Comparison of ENCODE assay signal across 8 cellular contexts in the genomic region with DNA sequence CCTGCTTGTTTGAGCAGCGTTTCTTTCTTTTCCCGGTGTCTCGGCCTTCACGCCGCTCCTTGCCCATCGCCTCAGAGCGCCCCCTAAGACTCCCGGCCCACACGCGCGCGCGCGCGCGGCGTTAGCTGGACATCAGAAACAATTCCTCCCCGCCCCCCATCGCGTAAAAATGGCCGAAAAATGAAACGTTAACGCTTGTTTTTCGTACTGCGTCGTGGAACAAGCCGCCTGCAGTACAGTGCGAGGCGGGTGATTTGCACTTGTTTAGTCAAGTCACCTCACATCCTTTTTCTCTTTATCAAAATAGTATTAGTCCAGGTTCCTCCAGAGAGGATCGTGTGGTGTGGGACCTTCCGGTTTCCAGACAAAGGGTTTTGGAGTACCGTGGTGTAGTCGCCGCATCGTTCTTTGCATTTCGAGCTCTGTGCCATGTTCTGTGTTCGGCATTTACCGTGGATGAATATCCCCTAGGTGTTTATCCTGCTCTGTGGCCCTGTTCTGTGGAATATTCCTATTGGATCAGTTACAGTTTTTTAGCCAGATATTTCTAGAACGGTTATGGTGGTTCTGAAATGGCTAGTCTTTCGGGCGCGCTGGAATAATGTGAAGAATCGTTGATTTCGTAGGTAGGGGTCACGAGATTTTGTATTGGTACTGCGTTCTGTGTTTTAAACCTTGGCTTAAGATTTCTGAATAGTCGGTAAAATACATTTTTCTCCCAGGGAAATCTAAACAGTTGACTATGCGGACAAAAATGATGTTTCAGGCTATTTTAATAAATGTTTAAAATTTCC. TPM values are rescaled to one million over a fixed set of nuclear protein-coding genes. Genes with fewer than 3 reads are reported as not detected.
DNase-seq lines count a peak whose midpoint lies in the region; ATAC-seq and TF ChIP-seq lines count a peak whose summit lies in the region.

No MANE protein-coding gene starts in this region.

- peak; percentile 30 for ATAC-seq in GM19035 (IDR thresholded peaks at IDR 0.05; ENCODE audit: unreplicated experiment)
- peak; percentile 17 for ATAC-seq in HG03442 (IDR thresholded peaks at IDR 0.05; ENCODE audit: unreplicated experiment)
- peak; percentile 16 to 19 for ATAC-seq in activated T-cell treated with anti-CD3 and anti-CD28 coated beads, Interleukin-2, amount 50 U/mL, for 4 hours
- peak; percentile 3 for ATAC-seq in stimulated activated naive CD8-positive, alpha-beta T cell treated with anti-CD3 and anti-CD28 coated beads, Interleukin-15, Interleukin-2, amounts not matched to agents 100 U/mL and 50 U/mL, for 24 hours

- no peak for TF ChIP-seq EP300 in esophagus muscularis mucosa (IDR thresholded peaks at IDR 0.05)

- H3K4me3 ChIP-seq in esophagus muscularis mucosa, result peak overlapping the region; percentile 73 to 88 (median 87)
- peak overlapping the region; percentile 82 to 98 for H3K4me3 ChIP-seq in muscle layer of duodenum (ENCODE audit: low read depth in 1 of 2, low read length in 2 of 2)

- peak in 2 of 3 experiments; percentile 8 to 19 for TF ChIP-seq CTCF in esophagus muscularis mucosa (IDR thresholded peaks at IDR 0.05)

- H3K36me3 Mint-ChIP-seq in activated T-cell treated with anti-CD3 and anti-CD28 coated beads, Interleukin-2, amount 50 U/mL, for 4 hours (ENCODE audit: insufficient read depth), result peaks cover 21% of the 10 kb centered on the region

- H3K27ac ChIP-seq in esophagus muscularis mucosa (replicated peaks in 1 of 4), result peak overlapping the region; percentile 99 to 100 (median 99)
- peak overlapping the region; percentile 99 for H3K27ac ChIP-seq in muscle layer of duodenum (ENCODE audit: low read length)

- H3K9me3 Mint-ChIP-seq in activated T-cell treated with anti-CD3 and anti-CD28 coated beads, Interleukin-2, amount 50 U/mL, for 4 hours, result no peaks in the 10 kb centered on the region

- no peaks in the 10 kb centered on the region for H3K27me3 Mint-ChIP-seq in activated T-cell treated with anti-CD3 and anti-CD28 coated beads, Interleukin-2, amount 50 U/mL, for 4 hours (ENCODE audit: low read depth)

- TF ChIP-seq POLR2A in esophagus muscularis mucosa (IDR thresholded peaks at IDR 0.05; ENCODE audit: low read depth), result no peak

- H3K27me3 ChIP-seq in esophagus muscularis mucosa (no peaks in the 10 kb centered on the region), muscle layer of duodenum (ENCODE audit: low read depth, low read length) (no peaks in the 10 kb centered on the region)

- peaks cover 48% of the 10 kb centered on the region for H3K4me1 Mint-ChIP-seq in activated T-cell treated with anti-CD3 and anti-CD28 coated beads, Interleukin-2, amount 50 U/mL, for 4 hours (ENCODE audit: low read depth)

- H3K36me3 ChIP-seq in esophagus muscularis mucosa, result no peaks in the 10 kb centered on the region
- peaks cover 0 to 7% of the 10 kb centered on the region in 2 donors for H3K36me3 ChIP-seq in muscle layer of duodenum (ENCODE audit: control insufficient read depth in 1 of 2, insufficient read depth in 2 of 2, low read length in 2 of 2)

- DNase-seq in CD1c-positive myeloid dendritic cell (ENCODE audit: extremely low spot score) (peak; percentile 80), NOMO-1 treated with dmso at 0.1 percent for 144 hours (lab: John Stamatoyannopoulos, UW; ENCODE audit: unreplicated experiment) (peak; percentile 38), esophagus muscularis mucosa (ENCODE audit: extremely low spot score) (peak; percentile 94)
- DNase-seq in activated T-cell treated with anti-CD3 and anti-CD28 coated beads, Interleukin-2, amount 50 U/mL, for 4 hours, result peak; percentile 28
- peak; percentile 74 for DNase-seq in stimulated activated naive CD8-positive, alpha-beta T cell treated with anti-CD3 and anti-CD28 coated beads, Interleukin-15, Interleukin-2, amounts not matched to agents 100 U/mL and 50 U/mL, for 24 hours

- under 1% methylated on average over 48 of the region's 48 CpGs for WGBS in esophagus muscularis mucosa

- H3K9me3 ChIP-seq in esophagus muscularis mucosa (no peaks in the 10 kb centered on the region), muscle layer of duodenum (ENCODE audit: control insufficient read depth in 1 of 2, low read length in 2 of 2) (no peaks in the 10 kb centered on the region)

- H3K4me3 Mint-ChIP-seq in activated T-cell treated with anti-CD3 and anti-CD28 coated beads, Interleukin-2, amount 50 U/mL, for 4 hours, result peak overlapping the region; percentile 98

- intact Hi-C loops in esophagus muscularis mucosa (cut with DNase I), result loop anchor here (5.0 kb wide), 1 partner anchor 48 kb away; the partner anchor contains the start of gene PAIP2

- H3K4me1 ChIP-seq in esophagus muscularis mucosa (peaks cover 51 to 52% (median 51%) of the 10 kb centered on the region in 4 donors), muscle layer of duodenum (ENCODE audit: control insufficient read depth in 1 of 2, insufficient read depth in 2 of 2, low read length in 2 of 2) (peaks cover 7 to 46% of the 10 kb centered on the region in 2 donors)

RNA-seq across cellular contexts. Expression of gene MATR3, which starts 1.0 kb away (rescaled TPM):
- total RNA-seq in activated T-cell treated with anti-CD3 and anti-CD28 coated beads, Interleukin-2, amount 50 U/mL, for 4 hours, result 100 to 1,000 TPM; 201 to 208 (median 202) TPM
- total RNA-seq in esophagus muscularis mucosa, result 100 to 1,000 TPM; 164 to 234 (median 220) TPM

RNA-seq across cellular contexts. Expression of gene PAIP2, which starts 47.1 kb away (rescaled TPM):
- 10 to 100 TPM; 47.0 to 59.9 (median 50.5) TPM for total RNA-seq in activated T-cell treated with anti-CD3 and anti-CD28 coated beads, Interleukin-2, amount 50 U/mL, for 4 hours
- total RNA-seq in esophagus muscularis mucosa, result 100 to 1,000 TPM in 1 of 4 donors, 10 to 100 TPM in 3; 73.6 to 111 (median 97.0) TPM

Comparison
In these comparisons a context has a peak if more than half of its experiments do, and no peak if none do; other contexts are left out.
1. Peak in every context shown above with its lines: DNase-seq, ATAC-seq, H3K4me3 ChIP-seq and H3K27ac ChIP-seq.
2. DNase-seq: peak in every context shown above with its lines; median percentile 94 in esophagus muscularis mucosa; 80 in CD1c-positive myeloid dendritic cell; 74 in stimulated activated naive CD8-positive, alpha-beta T cell treated with anti-CD3 and anti-CD28 coated beads, Interleukin-15, Interleukin-2, amounts not matched to agents 100 U/mL and 50 U/mL, for 24 hours; 38 in NOMO-1 treated with dmso at 0.1 percent for 144 hours; 28 in activated T-cell treated with anti-CD3 and anti-CD28 coated beads, Interleukin-2, amount 50 U/mL, for 4 hours.